ENCODE assay signal across 1 cellular context in the genomic region with DNA sequence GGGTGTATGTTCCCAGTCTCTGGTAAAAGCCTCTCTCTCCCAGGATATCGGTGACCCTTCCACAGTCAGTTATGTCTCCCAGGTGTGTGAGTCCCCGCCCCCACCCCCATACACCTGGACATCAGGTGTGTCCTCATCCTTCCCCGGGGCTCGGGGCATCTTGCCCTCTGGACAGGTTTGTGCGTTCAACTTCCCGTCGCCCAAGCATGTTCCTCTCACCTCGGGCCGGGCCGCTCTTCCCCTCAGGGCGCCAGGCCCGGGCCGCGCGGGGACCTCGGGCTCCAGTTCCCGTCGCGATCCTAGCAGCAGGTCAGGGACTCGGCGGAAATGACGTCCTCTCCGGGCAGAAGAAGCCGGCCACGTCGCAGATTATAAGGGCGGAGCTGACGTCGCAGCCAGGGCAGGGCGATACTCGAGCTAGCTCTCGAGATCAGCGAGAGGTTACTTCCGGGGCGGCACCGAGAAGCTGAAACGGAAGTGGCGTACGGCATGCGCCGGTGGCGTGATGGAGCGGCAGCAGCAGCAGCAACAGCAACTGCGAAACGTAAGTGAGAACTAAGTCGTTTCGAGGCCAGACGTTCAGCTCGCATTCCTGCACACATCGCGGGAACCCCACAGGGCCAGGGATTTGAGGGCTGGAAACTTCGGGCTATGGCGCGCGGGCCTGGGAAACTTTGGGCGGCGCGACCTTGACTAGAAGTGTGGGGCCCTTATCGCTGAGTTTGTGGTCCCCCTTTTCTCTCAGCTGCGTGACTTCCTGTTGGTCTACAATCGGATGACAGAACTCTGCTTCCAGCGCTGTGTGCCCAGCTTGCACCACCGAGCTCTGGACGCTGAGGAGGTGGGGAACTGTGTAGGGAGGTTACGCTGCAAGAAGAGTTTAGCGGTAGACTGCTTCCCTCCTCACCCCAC.
TF ChIP-seq lines count a peak whose summit lies in the region.

A gene with protein sequence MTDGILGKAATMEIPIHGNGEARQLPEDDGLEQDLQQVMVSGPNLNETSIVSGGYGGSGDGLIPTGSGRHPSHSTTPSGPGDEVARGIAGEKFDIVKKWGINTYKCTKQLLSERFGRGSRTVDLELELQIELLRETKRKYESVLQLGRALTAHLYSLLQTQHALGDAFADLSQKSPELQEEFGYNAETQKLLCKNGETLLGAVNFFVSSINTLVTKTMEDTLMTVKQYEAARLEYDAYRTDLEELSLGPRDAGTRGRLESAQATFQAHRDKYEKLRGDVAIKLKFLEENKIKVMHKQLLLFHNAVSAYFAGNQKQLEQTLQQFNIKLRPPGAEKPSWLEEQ (minus strand): TSS at position 320 of the 912 bp plus-strand sequence. CDS start 910 bp downstream, outside the sequence.
A gene with protein sequence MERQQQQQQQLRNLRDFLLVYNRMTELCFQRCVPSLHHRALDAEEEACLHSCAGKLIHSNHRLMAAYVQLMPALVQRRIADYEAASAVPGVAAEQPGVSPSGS (plus strand): TSS at position 490 of the 912 bp plus-strand sequence. CDS start 16 bp downstream, at position 506.

TF ChIP-seq in K562, 482 proteins besides CTCF, POLR2A, EP300 and RAD21 (continued from another document and continues in another):
- TF ChIP-seq, protein P1, sequence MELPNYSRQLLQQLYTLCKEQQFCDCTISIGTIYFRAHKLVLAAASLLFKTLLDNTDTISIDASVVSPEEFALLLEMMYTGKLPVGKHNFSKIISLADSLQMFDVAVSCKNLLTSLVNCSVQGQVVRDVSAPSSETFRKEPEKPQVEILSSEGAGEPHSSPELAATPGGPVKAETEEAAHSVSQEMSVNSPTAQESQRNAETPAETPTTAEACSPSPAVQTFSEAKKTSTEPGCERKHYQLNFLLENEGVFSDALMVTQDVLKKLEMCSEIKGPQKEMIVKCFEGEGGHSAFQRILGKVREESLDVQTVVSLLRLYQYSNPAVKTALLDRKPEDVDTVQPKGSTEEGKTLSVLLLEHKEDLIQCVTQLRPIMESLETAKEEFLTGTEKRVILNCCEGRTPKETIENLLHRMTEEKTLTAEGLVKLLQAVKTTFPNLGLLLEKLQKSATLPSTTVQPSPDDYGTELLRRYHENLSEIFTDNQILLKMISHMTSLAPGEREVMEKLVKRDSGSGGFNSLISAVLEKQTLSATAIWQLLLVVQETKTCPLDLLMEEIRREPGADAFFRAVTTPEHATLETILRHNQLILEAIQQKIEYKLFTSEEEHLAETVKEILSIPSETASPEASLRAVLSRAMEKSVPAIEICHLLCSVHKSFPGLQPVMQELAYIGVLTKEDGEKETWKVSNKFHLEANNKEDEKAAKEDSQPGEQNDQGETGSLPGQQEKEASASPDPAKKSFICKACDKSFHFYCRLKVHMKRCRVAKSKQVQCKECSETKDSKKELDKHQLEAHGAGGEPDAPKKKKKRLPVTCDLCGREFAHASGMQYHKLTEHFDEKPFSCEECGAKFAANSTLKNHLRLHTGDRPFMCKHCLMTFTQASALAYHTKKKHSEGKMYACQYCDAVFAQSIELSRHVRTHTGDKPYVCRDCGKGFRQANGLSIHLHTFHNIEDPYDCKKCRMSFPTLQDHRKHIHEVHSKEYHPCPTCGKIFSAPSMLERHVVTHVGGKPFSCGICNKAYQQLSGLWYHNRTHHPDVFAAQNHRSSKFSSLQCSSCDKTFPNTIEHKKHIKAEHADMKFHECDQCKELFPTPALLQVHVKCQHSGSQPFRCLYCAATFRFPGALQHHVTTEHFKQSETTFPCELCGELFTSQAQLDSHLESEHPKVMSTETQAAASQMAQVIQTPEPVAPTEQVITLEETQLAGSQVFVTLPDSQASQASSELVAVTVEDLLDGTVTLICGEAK (IDR thresholded peaks at IDR 0.05): peak; percentile 98
- TF ChIP-seq, protein P1 (CRISPR knock-in tag; IDR thresholded peaks at IDR 0.05): no peak
- TF ChIP-seq CHD2 (IDR thresholded peaks at IDR 0.05; ENCODE audit: low read depth, low read length) (peak; percentile 83), GABPA (tag; conservative IDR thresholded peaks at IDR 0.05; ENCODE audit: low read depth) (peak; percentile 99), ZBTB17 (CRISPR knock-in tag; IDR thresholded peaks at IDR 0.05) (peak; percentile 63; the same call in 1 of the 2 replicates), ZKSCAN1 (IDR thresholded peaks at IDR 0.05; ENCODE audit: low read depth, low read length) (no peak), ELF1 (tag; IDR thresholded peaks at IDR 0.05) (peak; percentile 69), JUN (IDR thresholded peaks at IDR 0.05; ENCODE audit: borderline replicate concordance, low read depth, low read length) (peak; percentile 57; the same call in 1 of the 2 replicates), JUN (CRISPR knock-in tag; IDR thresholded peaks at IDR 0.05; ENCODE audit: borderline replicate concordance) (no peak), KAT2B (IDR thresholded peaks at IDR 0.05; ENCODE audit: low read depth, low read length) (no peak), ZNF780A (CRISPR knock-in tag; IDR thresholded peaks at IDR 0.05) (no peak), SIN3B (IDR thresholded peaks at IDR 0.05; ENCODE audit: low read depth) (peak; percentile 81), HMGN3 (IDR thresholded peaks at IDR 0.05; ENCODE audit: borderline replicate concordance, extremely low read depth, insufficient read length, low read depth, low read length) (peak; percentile 68), CAMTA2 (CRISPR knock-in tag; conservative IDR thresholded peaks at IDR 0.05) (no peak), PHF20 (IDR thresholded peaks at IDR 0.05; ENCODE audit: partially characterized antibody) (peak; percentile 80), ZC3H4 (CRISPR knock-in tag; IDR thresholded peaks at IDR 0.05; ENCODE audit: borderline replicate concordance) (peak; percentile 80; the same call in 1 of the 2 replicates), EP400 (IDR thresholded peaks at IDR 0.05) (peak; percentile 96), TAF1 (IDR thresholded peaks at IDR 0.05; ENCODE audit: control insufficient read depth, extremely low read depth, insufficient read depth, low read length, severe bottlenecking) (peak; percentile 78), MYC (IDR thresholded peaks at IDR 0.05; ENCODE audit: low read depth, low read length) (peak; percentile 86), MYC (CRISPR knock-in tag; IDR thresholded peaks at IDR 0.05; ENCODE audit: borderline replicate concordance, low read depth) (no peak), KHSRP (IDR thresholded peaks at IDR 0.05) (peak; percentile 46; the same call in 1 of the 2 replicates), MTA3 (IDR thresholded peaks at IDR 0.05; ENCODE audit: borderline replicate concordance) (peak; percentile 68; the same call in 1 of the 2 replicates), RBFOX2 (IDR thresholded peaks at IDR 0.05; ENCODE audit: low read depth, low read length) (peak; percentile 96), HDAC3 (IDR thresholded peaks at IDR 0.05; ENCODE audit: borderline replicate concordance, partially characterized antibody) (peak; percentile 59)
- TF ChIP-seq, protein P2, sequence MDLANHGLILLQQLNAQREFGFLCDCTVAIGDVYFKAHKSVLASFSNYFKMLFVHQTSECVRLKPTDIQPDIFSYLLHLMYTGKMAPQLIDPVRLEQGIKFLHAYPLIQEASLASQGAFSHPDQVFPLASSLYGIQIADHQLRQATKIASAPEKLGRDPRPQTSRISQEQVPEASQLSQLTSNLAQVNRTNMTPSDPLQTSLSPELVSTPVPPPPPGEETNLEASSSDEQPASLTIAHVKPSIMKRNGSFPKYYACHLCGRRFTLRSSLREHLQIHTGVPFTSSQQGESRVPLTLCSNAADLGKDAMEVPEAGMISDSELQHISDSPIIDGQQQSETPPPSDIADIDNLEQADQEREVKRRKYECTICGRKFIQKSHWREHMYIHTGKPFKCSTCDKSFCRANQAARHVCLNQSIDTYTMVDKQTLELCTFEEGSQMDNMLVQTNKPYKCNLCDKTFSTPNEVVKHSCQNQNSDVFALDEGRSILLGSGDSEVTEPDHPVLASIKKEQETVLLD (IDR thresholded peaks at IDR 0.05): no peak
- TF ChIP-seq, protein P3, sequence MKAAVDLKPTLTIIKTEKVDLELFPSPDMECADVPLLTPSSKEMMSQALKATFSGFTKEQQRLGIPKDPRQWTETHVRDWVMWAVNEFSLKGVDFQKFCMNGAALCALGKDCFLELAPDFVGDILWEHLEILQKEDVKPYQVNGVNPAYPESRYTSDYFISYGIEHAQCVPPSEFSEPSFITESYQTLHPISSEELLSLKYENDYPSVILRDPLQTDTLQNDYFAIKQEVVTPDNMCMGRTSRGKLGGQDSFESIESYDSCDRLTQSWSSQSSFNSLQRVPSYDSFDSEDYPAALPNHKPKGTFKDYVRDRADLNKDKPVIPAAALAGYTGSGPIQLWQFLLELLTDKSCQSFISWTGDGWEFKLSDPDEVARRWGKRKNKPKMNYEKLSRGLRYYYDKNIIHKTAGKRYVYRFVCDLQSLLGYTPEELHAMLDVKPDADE (conservative IDR thresholded peaks at IDR 0.05; ENCODE audit: control insufficient read depth, low read depth, low read length): peak; percentile 83; the same call in 1 of the 2 replicates
- TF ChIP-seq, protein P4, sequence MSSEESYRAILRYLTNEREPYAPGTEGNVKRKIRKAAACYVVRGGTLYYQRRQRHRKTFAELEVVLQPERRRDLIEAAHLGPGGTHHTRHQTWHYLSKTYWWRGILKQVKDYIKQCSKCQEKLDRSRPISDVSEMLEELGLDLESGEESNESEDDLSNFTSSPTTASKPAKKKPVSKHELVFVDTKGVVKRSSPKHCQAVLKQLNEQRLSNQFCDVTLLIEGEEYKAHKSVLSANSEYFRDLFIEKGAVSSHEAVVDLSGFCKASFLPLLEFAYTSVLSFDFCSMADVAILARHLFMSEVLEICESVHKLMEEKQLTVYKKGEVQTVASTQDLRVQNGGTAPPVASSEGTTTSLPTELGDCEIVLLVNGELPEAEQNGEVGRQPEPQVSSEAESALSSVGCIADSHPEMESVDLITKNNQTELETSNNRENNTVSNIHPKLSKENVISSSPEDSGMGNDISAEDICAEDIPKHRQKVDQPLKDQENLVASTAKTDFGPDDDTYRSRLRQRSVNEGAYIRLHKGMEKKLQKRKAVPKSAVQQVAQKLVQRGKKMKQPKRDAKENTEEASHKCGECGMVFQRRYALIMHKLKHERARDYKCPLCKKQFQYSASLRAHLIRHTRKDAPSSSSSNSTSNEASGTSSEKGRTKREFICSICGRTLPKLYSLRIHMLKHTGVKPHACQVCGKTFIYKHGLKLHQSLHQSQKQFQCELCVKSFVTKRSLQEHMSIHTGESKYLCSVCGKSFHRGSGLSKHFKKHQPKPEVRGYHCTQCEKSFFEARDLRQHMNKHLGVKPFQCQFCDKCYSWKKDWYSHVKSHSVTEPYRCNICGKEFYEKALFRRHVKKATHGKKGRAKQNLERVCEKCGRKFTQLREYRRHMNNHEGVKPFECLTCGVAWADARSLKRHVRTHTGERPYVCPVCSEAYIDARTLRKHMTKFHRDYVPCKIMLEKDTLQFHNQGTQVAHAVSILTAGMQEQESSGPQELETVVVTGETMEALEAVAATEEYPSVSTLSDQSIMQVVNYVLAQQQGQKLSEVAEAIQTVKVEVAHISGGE (CRISPR knock-in tag; IDR thresholded peaks at IDR 0.05): peak in 1 of 3 experiments; percentile 81; a peak in 2 of 6 replicates
- TF ChIP-seq, protein P5, sequence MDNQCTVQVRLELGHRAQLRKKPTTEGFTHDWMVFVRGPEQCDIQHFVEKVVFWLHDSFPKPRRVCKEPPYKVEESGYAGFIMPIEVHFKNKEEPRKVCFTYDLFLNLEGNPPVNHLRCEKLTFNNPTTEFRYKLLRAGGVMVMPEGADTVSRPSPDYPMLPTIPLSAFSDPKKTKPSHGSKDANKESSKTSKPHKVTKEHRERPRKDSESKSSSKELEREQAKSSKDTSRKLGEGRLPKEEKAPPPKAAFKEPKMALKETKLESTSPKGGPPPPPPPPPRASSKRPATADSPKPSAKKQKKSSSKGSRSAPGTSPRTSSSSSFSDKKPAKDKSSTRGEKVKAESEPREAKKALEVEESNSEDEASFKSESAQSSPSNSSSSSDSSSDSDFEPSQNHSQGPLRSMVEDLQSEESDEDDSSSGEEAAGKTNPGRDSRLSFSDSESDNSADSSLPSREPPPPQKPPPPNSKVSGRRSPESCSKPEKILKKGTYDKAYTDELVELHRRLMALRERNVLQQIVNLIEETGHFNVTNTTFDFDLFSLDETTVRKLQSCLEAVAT (IDR thresholded peaks at IDR 0.05): 0 out of 4 replicates have a peak, but pooled peaks have one; percentile 16 to 20
- TF ChIP-seq, protein P6, sequence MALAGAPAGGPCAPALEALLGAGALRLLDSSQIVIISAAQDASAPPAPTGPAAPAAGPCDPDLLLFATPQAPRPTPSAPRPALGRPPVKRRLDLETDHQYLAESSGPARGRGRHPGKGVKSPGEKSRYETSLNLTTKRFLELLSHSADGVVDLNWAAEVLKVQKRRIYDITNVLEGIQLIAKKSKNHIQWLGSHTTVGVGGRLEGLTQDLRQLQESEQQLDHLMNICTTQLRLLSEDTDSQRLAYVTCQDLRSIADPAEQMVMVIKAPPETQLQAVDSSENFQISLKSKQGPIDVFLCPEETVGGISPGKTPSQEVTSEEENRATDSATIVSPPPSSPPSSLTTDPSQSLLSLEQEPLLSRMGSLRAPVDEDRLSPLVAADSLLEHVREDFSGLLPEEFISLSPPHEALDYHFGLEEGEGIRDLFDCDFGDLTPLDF (CRISPR knock-in tag; IDR thresholded peaks at IDR 0.05): peak; percentile 52; the same call in 1 of the 2 replicates
